In the genomic region with DNA sequence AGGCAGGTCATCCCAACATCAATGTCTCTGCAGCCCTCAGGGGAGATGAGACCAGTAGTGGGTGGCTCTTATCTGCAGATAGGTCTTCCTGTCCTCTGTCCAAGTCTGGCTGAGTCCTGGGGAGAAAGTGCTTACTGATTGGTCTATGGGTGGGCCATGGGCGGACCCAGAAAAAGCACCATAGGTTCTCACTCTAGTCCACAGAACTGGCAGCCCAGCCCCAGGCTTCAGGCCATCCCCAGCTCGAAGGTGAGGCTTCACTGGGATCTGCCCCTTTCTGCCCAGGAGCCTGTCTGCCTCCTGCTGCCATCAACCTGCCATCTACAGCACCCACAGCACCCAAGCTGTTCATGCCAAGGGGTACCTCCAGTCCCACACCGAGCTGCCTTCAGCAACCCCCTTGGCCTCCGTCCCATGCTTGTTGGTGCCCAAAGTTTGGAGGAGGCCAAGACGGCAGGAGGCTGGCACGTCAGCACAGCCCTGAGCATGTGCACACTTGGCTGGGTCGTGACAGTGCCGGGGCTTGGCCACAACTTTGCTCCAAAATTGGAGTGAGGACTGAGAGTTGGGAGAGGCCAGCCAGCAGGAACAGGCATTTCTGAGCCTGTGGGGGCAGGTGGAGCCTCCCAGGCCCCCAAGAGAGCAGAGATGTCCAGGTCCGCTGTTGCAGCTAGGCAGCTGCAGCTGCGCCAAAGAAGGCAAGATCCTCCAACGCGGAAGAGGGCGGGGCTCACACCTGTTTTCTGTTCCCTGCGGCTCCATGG, we compare ENCODE assay signal across 26 cellular contexts.
DNase-seq lines count a peak whose midpoint lies in the region; ATAC-seq, FAIRE-seq and TF ChIP-seq lines count a peak whose summit lies in the region.
"Had no signal": no experiment of that assay in that cellular context is flagged by ENCODE, and none has a peak within 500 bp of the region (broad histone marks: within the 10 kb centered on the region; RNA-seq: fewer than 3 reads in every experiment).

No MANE protein-coding gene starts in this region.

- peaks cover 3% of the 10 kb centered on the region for H3K9me3 Mint-ChIP-seq in stimulated activated effector memory CD8-positive, alpha-beta T cell treated with anti-CD3 and anti-CD28 coated beads, Interleukin-12 subunit alpha, Interleukin-12 subunit beta, amount 100 ng/mL, for 72 hours
- H3K9me3 Mint-ChIP-seq: HFFc6 had no signal

- DNase-seq in BE2C (peak; percentile 3), NCI-H2171 treated with DMSO at 0.1 percent for 48 hours (lab: John Stamatoyannopoulos, UW) (peak; percentile 25), kidney (peak; percentile 56), testis (no peak), HCEC 1CT (no peak)
- DNase-seq in stimulated activated effector memory CD8-positive, alpha-beta T cell treated with anti-CD3 and anti-CD28 coated beads, Interleukin-12 subunit alpha, Interleukin-12 subunit beta, amount 100 ng/mL, for 72 hours (ENCODE audit: low spot score in 2 of 2) = no peak
- no peak for DNase-seq in activated CD4-positive, alpha-beta T cell treated with anti-CD3 and anti-CD28 coated beads for 48 hours
- DNase-seq: AML-193, C1 segment of cervical spinal cord, COR-L47, GM23248, H9, HFFc6, KBM-7, MV-4-11, NCI-H1105, NCI-H146, NCI-H1930, NCI-H345, NCI-H510A treated with DMSO at 0.1 percent for 48 hours, NCI-H774, PC-9, SHP77 had no signal

- H3K27ac ChIP-seq in kidney (ENCODE audit: low read depth in 2 of 2, low read length in 2 of 2) (no peak overlapping the region), testis (no peak overlapping the region)
- H3K27ac ChIP-seq: GM23248, PC-9 had no signal

- H3K4me3 ChIP-seq in BE2C (ENCODE audit: low read depth, low read length) = no peak overlapping the region
- H3K4me3 ChIP-seq in kidney (ENCODE audit: low read length in 2 of 2) = no peak overlapping the region
- no peak overlapping the region for H3K4me3 ChIP-seq in testis
- H3K4me3 ChIP-seq: GM23248, PC-9 had no signal

- H3K4me1 Mint-ChIP-seq in stimulated activated effector memory CD8-positive, alpha-beta T cell treated with anti-CD3 and anti-CD28 coated beads, Interleukin-12 subunit alpha, Interleukin-12 subunit beta, amount 100 ng/mL, for 72 hours = no peaks in the 10 kb centered on the region
- H3K4me1 Mint-ChIP-seq: CD4-positive, alpha-beta memory T cell had no signal

- no peak for FAIRE-seq in kidney (lab: Jason Lieb, UNC)
- FAIRE-seq: A204.1, GM18507 had no signal

- H3K27ac Mint-ChIP-seq in stimulated activated effector memory CD8-positive, alpha-beta T cell treated with anti-CD3 and anti-CD28 coated beads, Interleukin-12 subunit alpha, Interleukin-12 subunit beta, amount 100 ng/mL, for 72 hours = no peak overlapping the region
- H3K27ac Mint-ChIP-seq: CD4-positive, alpha-beta memory T cell; H9; HFFc6 had no signal

- H3K36me3 ChIP-seq in BE2C (no peaks in the 10 kb centered on the region), kidney (ENCODE audit: control insufficient read depth in 1 of 2, insufficient read depth in 2 of 2, low read length in 2 of 2) (no peaks in the 10 kb centered on the region), testis (ENCODE audit: low read depth, missing control alignments) (no peaks in the 10 kb centered on the region)

- no peak for TF ChIP-seq POLR2A in testis (IDR thresholded peaks at IDR 0.05)

- H3K9me3 ChIP-seq in BE2C (no peaks in the 10 kb centered on the region), kidney (ENCODE audit: control insufficient read depth in 1 of 2, low read length in 2 of 2) (peaks cover 0 to 8% of the 10 kb centered on the region in 2 donors), testis (no peaks in the 10 kb centered on the region)

- H3K9ac ChIP-seq in kidney (ENCODE audit: low read length in 2 of 2) = no peak overlapping the region
- H3K9ac ChIP-seq: GM23248 had no signal

- intact Hi-C loops in kidney (cut with DNase I) (no loop called here), testis (cut with DNase I; ENCODE audit: low total_unique reads) (no loop called here)

- WGBS in testis, 2 donors = 71 to 80% methylated on average over 1 to 14 of the region's 14 CpGs

- no peak overlapping the region for H3K4me3 Mint-ChIP-seq in stimulated activated effector memory CD8-positive, alpha-beta T cell treated with anti-CD3 and anti-CD28 coated beads, Interleukin-12 subunit alpha, Interleukin-12 subunit beta, amount 100 ng/mL, for 72 hours
- H3K4me3 Mint-ChIP-seq: CD4-positive, alpha-beta memory T cell; H9; HFFc6 had no signal

- TF ChIP-seq CTCF in BE2C (IDR thresholded peaks at IDR 0.05; ENCODE audit: low read depth, low read length) (no peak), kidney (IDR thresholded peaks at IDR 0.05; ENCODE audit: borderline replicate concordance, extremely low read depth, insufficient read depth) (no peak), testis (IDR thresholded peaks at IDR 0.05) (no peak)

- H3K27me3 ChIP-seq in BE2C (no peaks in the 10 kb centered on the region), testis (no peaks in the 10 kb centered on the region)

- H3K36me3 Mint-ChIP-seq in stimulated activated effector memory CD8-positive, alpha-beta T cell treated with anti-CD3 and anti-CD28 coated beads, Interleukin-12 subunit alpha, Interleukin-12 subunit beta, amount 100 ng/mL, for 72 hours = no peaks in the 10 kb centered on the region
- H3K36me3 Mint-ChIP-seq: CD4-positive, alpha-beta memory T cell had no signal

- H3K4me1 ChIP-seq in BE2C (no peaks in the 10 kb centered on the region), kidney (ENCODE audit: control insufficient read depth in 1 of 2, insufficient read depth in 1 of 2, low read depth in 1 of 2, low read length in 2 of 2) (no peaks in the 10 kb centered on the region), testis (no peaks in the 10 kb centered on the region)

- ATAC-seq in stimulated activated effector memory CD8-positive, alpha-beta T cell treated with anti-CD3 and anti-CD28 coated beads, Interleukin-12 subunit alpha, Interleukin-12 subunit beta, amount 100 ng/mL, for 72 hours = peak; percentile 37

Comparison
In these comparisons a context has a peak if more than half of its experiments do, and no peak if none do; other contexts are left out.
1. DNase-seq: peak in BE2C (single experiment), NCI-H2171 treated with DMSO at 0.1 percent for 48 hours (single experiment) and kidney (single experiment); none in stimulated activated effector memory CD8-positive, alpha-beta T cell treated with anti-CD3 and anti-CD28 coated beads, Interleukin-12 subunit alpha, Interleukin-12 subunit beta, amount 100 ng/mL, for 72 hours (0 of 2), testis (single experiment), HCEC 1CT (single experiment) and activated CD4-positive, alpha-beta T cell treated with anti-CD3 and anti-CD28 coated beads for 48 hours (single experiment).